Comparison of ENCODE assay signal across 1 cellular context in genomic region chr20:11013801-11014200, GRCh38.
TF ChIP-seq lines count a peak whose summit lies in the region.

No MANE protein-coding gene starts in this region.

TF ChIP-seq in SK-N-SH, 30 proteins besides CTCF, POLR2A, EP300 and RAD21 (continued from another document):
- TF ChIP-seq PBX3 (IDR thresholded peaks at IDR 0.05), result no peak
- no peak for TF ChIP-seq NFIC (IDR thresholded peaks at IDR 0.05; ENCODE audit: borderline replicate concordance)
- TF ChIP-seq YY1 (IDR thresholded peaks at IDR 0.05; ENCODE audit: low read depth), result no peak
- TF ChIP-seq SMC3 (IDR thresholded peaks at IDR 0.05; ENCODE audit: low read depth, low read length), result no peak
- no peak for TF ChIP-seq USF2 (IDR thresholded peaks at IDR 0.05; ENCODE audit: borderline replicate concordance, low read depth, low read length)
- no peak for TF ChIP-seq RFX5 (IDR thresholded peaks at IDR 0.05; ENCODE audit: low read length)
- TF ChIP-seq MAX (IDR thresholded peaks at IDR 0.05; ENCODE audit: low read depth), result no peak
- no peak for TF ChIP-seq TCF12 (IDR thresholded peaks at IDR 0.05)
